ENCODE assay signal across 17 cellular contexts in the genomic region with DNA sequence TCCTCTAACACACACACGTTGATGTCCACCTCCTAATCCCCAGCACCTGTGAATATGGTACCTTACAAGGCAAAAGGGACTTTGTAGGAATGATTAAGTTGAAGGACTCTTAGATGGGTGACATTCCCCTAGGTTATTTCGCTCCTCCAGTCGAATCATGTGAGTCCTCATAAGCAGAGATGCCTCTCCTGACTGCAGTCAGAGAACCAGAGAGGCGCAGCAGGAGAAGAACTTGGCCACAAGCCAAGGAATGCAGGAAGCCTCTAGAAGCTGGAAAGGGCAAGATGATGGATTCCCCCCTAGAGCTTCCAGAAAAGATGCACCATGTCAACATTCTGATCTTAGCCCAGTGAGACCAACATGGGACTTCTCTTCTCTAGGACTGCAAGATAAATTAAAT.
DNase-seq lines count a peak whose midpoint lies in the region; TF ChIP-seq lines count a peak whose summit lies in the region.
"Had no signal": no experiment of that assay in that cellular context is flagged by ENCODE, and none has a peak within 500 bp of the region (broad histone marks: within the 10 kb centered on the region; RNA-seq: fewer than 3 reads in every experiment).

No MANE protein-coding gene starts in this region.

- H3K27me3 Mint-ChIP-seq in activated T-helper 2 cell treated with anti-CD3 and anti-CD28 coated beads, Interferon-gamma antibody, Interleukin-2, Interleukin-4, amounts not matched to agents 10 μg/mL and 5 μg/mL and 100 μg/mL, durations not matched to agents 14 hours and 24 hours and 36 hours (ENCODE audit: low read depth): no peaks in the 10 kb centered on the region

- no peaks in the 10 kb centered on the region for H3K9me3 Mint-ChIP-seq in activated T-helper 2 cell treated with anti-CD3 and anti-CD28 coated beads, Interferon-gamma antibody, Interleukin-2, Interleukin-4, amounts not matched to agents 10 μg/mL and 5 μg/mL and 100 μg/mL, durations not matched to agents 14 hours and 24 hours and 36 hours
- H3K9me3 Mint-ChIP-seq: nephron had no signal

- intact Hi-C loops in A673 (cut with micrococcal nuclease; ENCODE audit: unreplicated experiment) (no loop called here), colonic mucosa (cut with DNase I) (no loop called here)
- intact Hi-C loops in activated T-helper 2 cell treated with anti-CD3 and anti-CD28 coated beads, Interferon-gamma antibody, Interleukin-2, Interleukin-4, amounts not matched to agents 10 μg/mL and 5 μg/mL and 100 μg/mL, durations not matched to agents 14 hours and 24 hours and 36 hours (cut with micrococcal nuclease): no loop called here

- H3K36me3 Mint-ChIP-seq in activated T-helper 2 cell treated with anti-CD3 and anti-CD28 coated beads, Interferon-gamma antibody, Interleukin-2, Interleukin-4, amounts not matched to agents 10 μg/mL and 5 μg/mL and 100 μg/mL, durations not matched to agents 14 hours and 24 hours and 36 hours (ENCODE audit: low read depth): no peaks in the 10 kb centered on the region

- DNase-seq in A673 (ENCODE audit: low spot score) (peak; percentile 62), DMS53 (lab: John Stamatoyannopoulos, UW) (peak; percentile 19), NCI-H226 (peak; percentile 36), colonic mucosa (peak; percentile 21), NCI-H526 treated with DMSO at 0.1 percent for 48 hours (lab: John Stamatoyannopoulos, UW) (no peak), right atrium auricular region (ENCODE audit: low spot score) (no peak)
- DNase-seq in activated T-helper 2 cell treated with anti-CD3 and anti-CD28 coated beads, Interferon-gamma antibody, Interleukin-2, Interleukin-4, amounts not matched to agents 10 μg/mL and 5 μg/mL and 100 μg/mL, durations not matched to agents 14 hours and 24 hours and 36 hours (ENCODE audit: low spot score): no peak
- no peak for DNase-seq in stimulated activated naive CD4-positive, alpha-beta T cell treated with Interleukin-2 at 50 U/mL for 16 hours (lab: John Stamatoyannopoulos, UW)
- DNase-seq: activated CD4-positive, CD25-positive, alpha-beta regulatory T cell; activated CD8-positive, alpha-beta memory T cell treated with anti-CD3 and anti-CD28 coated beads for 24 hours; effector CD4-positive, alpha-beta T cell; MM.1S; NCI-H2081; T-helper 17 cell had no signal

- no peaks in the 10 kb centered on the region for H3K9me3 ChIP-seq in A673 (ENCODE audit: low read depth, low read length, poor library complexity, severe bottlenecking)
- H3K9me3 ChIP-seq in colonic mucosa: no peaks in the 10 kb centered on the region
- no peaks in the 10 kb centered on the region for H3K9me3 ChIP-seq in right atrium auricular region

- BruUV-seq in A673 (replicated peaks; lab: Mats Ljungman, UMichigan): no TSS peak

- H3K4me1 Mint-ChIP-seq in activated T-helper 2 cell treated with anti-CD3 and anti-CD28 coated beads, Interferon-gamma antibody, Interleukin-2, Interleukin-4, amounts not matched to agents 10 μg/mL and 5 μg/mL and 100 μg/mL, durations not matched to agents 14 hours and 24 hours and 36 hours (ENCODE audit: low read depth): no peaks in the 10 kb centered on the region
- H3K4me1 Mint-ChIP-seq: activated T-helper 17 cell treated with anti-CD3 and anti-CD28 coated beads, Interleukin-2, amount 50 U/mL, for 72 hours; T-helper 17 cell had no signal

- peaks cover 16% of the 10 kb centered on the region for H3K27me3 ChIP-seq in A673 (replicated peaks; ENCODE audit: insufficient read depth, low read depth, low read length, poor library complexity)
- no peaks in the 10 kb centered on the region for H3K27me3 ChIP-seq in colonic mucosa
- H3K27me3 ChIP-seq in right atrium auricular region: no peaks in the 10 kb centered on the region
- H3K27me3 ChIP-seq: cardiac muscle cell had no signal

- POLR2A ChIA-PET in A673 (lab: Charles Lee; ENCODE audit: low non-redundant PET): no interaction called here

- TF ChIP-seq CTCF in A673 (conservative IDR thresholded peaks at IDR 0.05; ENCODE audit: low read depth, low read length) (no peak), colonic mucosa (IDR thresholded peaks at IDR 0.05) (no peak), right atrium auricular region (IDR thresholded peaks at IDR 0.05) (no peak)

- H3K4me3 Mint-ChIP-seq in activated T-helper 2 cell treated with anti-CD3 and anti-CD28 coated beads, Interferon-gamma antibody, Interleukin-2, Interleukin-4, amounts not matched to agents 10 μg/mL and 5 μg/mL and 100 μg/mL, durations not matched to agents 14 hours and 24 hours and 36 hours (ENCODE audit: low read depth): no peak overlapping the region
- H3K4me3 Mint-ChIP-seq: activated T-helper 17 cell treated with anti-CD3 and anti-CD28 coated beads, Interleukin-2, amount 50 U/mL, for 72 hours; nephron; T-helper 17 cell had no signal

- H3K36me3 ChIP-seq in A673 (ENCODE audit: insufficient read depth, low read length, poor library complexity, severe bottlenecking) (no peaks in the 10 kb centered on the region), colonic mucosa (no peaks in the 10 kb centered on the region), right atrium auricular region (no peaks in the 10 kb centered on the region)
- H3K36me3 ChIP-seq: cardiac muscle cell had no signal

- CTCF ChIA-PET in A673 (lab: Charles Lee): no interaction called here

- H3K4me3 ChIP-seq in A673 (ENCODE audit: low read depth, low read length, poor library complexity, severe bottlenecking): no peak overlapping the region
- H3K4me3 ChIP-seq in colonic mucosa: no peak overlapping the region
- no peak overlapping the region for H3K4me3 ChIP-seq in right atrium auricular region
- H3K4me3 ChIP-seq: cardiac muscle cell had no signal

- H3K27ac Mint-ChIP-seq in activated T-helper 2 cell treated with anti-CD3 and anti-CD28 coated beads, Interferon-gamma antibody, Interleukin-2, Interleukin-4, amounts not matched to agents 10 μg/mL and 5 μg/mL and 100 μg/mL, durations not matched to agents 14 hours and 24 hours and 36 hours: no peak overlapping the region
- H3K27ac Mint-ChIP-seq: activated T-helper 17 cell treated with anti-CD3 and anti-CD28 coated beads, Interleukin-2, amount 50 U/mL, for 72 hours; nephron; T-helper 17 cell had no signal

- H3K4me1 ChIP-seq in A673 (ENCODE audit: insufficient read depth, low read length, poor library complexity, severe bottlenecking): no peaks in the 10 kb centered on the region
- no peaks in the 10 kb centered on the region for H3K4me1 ChIP-seq in colonic mucosa
- H3K4me1 ChIP-seq in right atrium auricular region: no peaks in the 10 kb centered on the region

- no peak overlapping the region for H3K9ac ChIP-seq in colonic mucosa (ENCODE audit: low read depth in 2 of 2, low read length in 2 of 2)

- H3K27ac ChIP-seq in A673 (ENCODE audit: low read depth, low read length, poor library complexity, severe bottlenecking): no peak overlapping the region
- no peak overlapping the region for H3K27ac ChIP-seq in colonic mucosa
- H3K27ac ChIP-seq in right atrium auricular region: no peak overlapping the region
- H3K27ac ChIP-seq: cardiac muscle cell had no signal

Comparison
In these comparisons a context has a peak if more than half of its experiments do, and no peak if none do; other contexts are left out.
1. DNase-seq: peak in A673 (single experiment), DMS53 (single experiment), NCI-H226 (single experiment) and colonic mucosa (single experiment); none in NCI-H526 treated with DMSO at 0.1 percent for 48 hours (single experiment), right atrium auricular region (single experiment), activated T-helper 2 cell treated with anti-CD3 and anti-CD28 coated beads, Interferon-gamma antibody, Interleukin-2, Interleukin-4, amounts not matched to agents 10 μg/mL and 5 μg/mL and 100 μg/mL, durations not matched to agents 14 hours and 24 hours and 36 hours (single experiment) and stimulated activated naive CD4-positive, alpha-beta T cell treated with Interleukin-2 at 50 U/mL for 16 hours (single experiment).